21 cellular contexts compared by ENCODE assay signal in the genomic region with DNA sequence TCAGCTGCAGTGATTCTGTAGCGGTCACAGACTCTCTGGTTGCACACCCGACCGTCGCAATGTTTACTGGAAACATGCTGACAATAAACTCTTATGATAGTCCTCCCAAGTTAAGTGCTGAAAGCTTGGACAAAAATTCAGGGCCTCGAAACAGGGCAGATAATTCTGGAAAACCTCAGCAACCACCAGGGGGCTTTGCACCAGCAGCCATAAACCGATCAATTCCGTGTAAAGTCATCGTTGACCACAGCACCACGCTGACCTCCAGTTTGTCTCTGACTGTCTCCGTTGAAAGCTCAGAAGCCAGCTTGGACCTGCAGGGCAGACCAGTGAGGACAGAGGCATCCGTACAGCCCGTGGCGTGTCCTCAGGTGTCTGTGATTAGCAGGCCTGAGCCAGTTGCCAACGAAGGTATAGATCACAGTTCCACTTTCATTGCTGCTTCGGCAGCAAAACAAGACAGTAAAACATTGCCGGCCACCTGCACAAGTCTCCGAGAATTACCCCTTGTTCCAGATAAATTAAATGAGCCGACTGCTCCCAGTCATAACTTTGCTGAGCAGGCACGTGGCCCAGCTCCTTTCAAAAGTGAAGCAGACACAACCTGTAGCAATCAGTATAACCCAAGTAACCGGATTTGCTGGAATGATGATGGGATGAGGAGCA.
DNase-seq lines count a peak whose midpoint lies in the region; ATAC-seq and TF ChIP-seq lines count a peak whose summit lies in the region.
"Had no signal": no experiment of that assay in that cellular context is flagged by ENCODE, and none has a peak within 500 bp of the region (broad histone marks: within the 10 kb centered on the region; RNA-seq: fewer than 3 reads in every experiment).

No MANE protein-coding gene starts in this region.

- no peak for DNase-seq in AG04450 (ENCODE audit: low read depth, low spot score)
- DNase-seq in HFF-Myc (ENCODE audit: extremely low read depth, low read depth) = no peak
- DNase-seq in UCSD-AML1 (lab: John Stamatoyannopoulos, UW; ENCODE audit: unreplicated experiment) = peak; percentile 3
- no peak for DNase-seq in glutamatergic neuron
- no peak for DNase-seq in gastrocnemius medialis
- no peak for DNase-seq in activated gamma-delta T cell treated with Interleukin-2 at 50 U/mL for 16 hours
- no peak for DNase-seq in amygdala (lab: John Stamatoyannopoulos, UW)
- DNase-seq: activated CD4-positive, CD25-positive, alpha-beta regulatory T cell treated with anti-CD3 and anti-CD28 coated beads, Interleukin-2, amount 50 U/mL, for 72 hours; activated naive CD4-positive, alpha-beta T cell; esophagus squamous epithelium; GF-D8; hypothalamus; left cardiac atrium; MG63; pancreas; spleen; stimulated activated naive CD4-positive, alpha-beta T cell; T-helper 17 cell had no signal

- H3K4me3 ChIP-seq in AG04450 (ENCODE audit: low read depth, low read length) = no peak overlapping the region
- H3K4me3 ChIP-seq in HFF-Myc (replicated peaks; ENCODE audit: low read depth, low read length) = no peak overlapping the region
- no peak overlapping the region for H3K4me3 ChIP-seq in gastrocnemius medialis
- H3K4me3 ChIP-seq: esophagus squamous epithelium, MG63, pancreas, spleen, vagina had no signal

- TF ChIP-seq POLR2A in gastrocnemius medialis (IDR thresholded peaks at IDR 0.05) = no peak

- H3K27me3 Mint-ChIP-seq in glutamatergic neuron (ENCODE audit: unreplicated experiment) = no peaks in the 10 kb centered on the region
- H3K27me3 Mint-ChIP-seq: T-helper 17 cell had no signal

- no peak overlapping the region for H3K4me3 Mint-ChIP-seq in glutamatergic neuron (ENCODE audit: unreplicated experiment)
- H3K4me3 Mint-ChIP-seq: T-helper 17 cell had no signal

- H3K36me3 ChIP-seq in gastrocnemius medialis = no peaks in the 10 kb centered on the region
- H3K36me3 ChIP-seq: esophagus squamous epithelium, MG63, pancreas, spleen had no signal

- peaks cover 2% of the 10 kb centered on the region for H3K9me3 Mint-ChIP-seq in glutamatergic neuron (ENCODE audit: unreplicated experiment)

- H3K27ac Mint-ChIP-seq in glutamatergic neuron (ENCODE audit: unreplicated experiment) = no peak overlapping the region
- H3K27ac Mint-ChIP-seq: T-helper 17 cell had no signal

- CTCF ChIA-PET in AG04450 (lab: Charles Lee) = no interaction called here

- H3K27ac ChIP-seq in AG04450 (ENCODE audit: low read depth, low read length) = no peak overlapping the region
- H3K27ac ChIP-seq in gastrocnemius medialis = no peak overlapping the region
- H3K27ac ChIP-seq: esophagus squamous epithelium, pancreas, spleen, vagina had no signal

- H3K27me3 ChIP-seq in AG04450 (ENCODE audit: control insufficient read depth, insufficient read depth, low read length) = no peaks in the 10 kb centered on the region
- no peaks in the 10 kb centered on the region for H3K27me3 ChIP-seq in gastrocnemius medialis
- H3K27me3 ChIP-seq: dorsolateral prefrontal cortex, esophagus squamous epithelium, MG63, pancreas, spleen, vagina had no signal

- intact Hi-C loops in gastrocnemius medialis (cut with DNase I; ENCODE audit: low total_unique reads) = no loop called here

- peaks cover 6% of the 10 kb centered on the region for H3K4me1 Mint-ChIP-seq in glutamatergic neuron (ENCODE audit: low read depth, unreplicated experiment)
- H3K4me1 Mint-ChIP-seq: T-helper 17 cell had no signal

- in situ Hi-C loops in gastrocnemius medialis (cut with MboI; ENCODE audit: low sequenced_read_pairs in 4 of 4) = loop anchor here in 1 of 4 donors (25.0 kb wide), 1 partner anchor 93 kb away; no protein-coding TSS in a partner anchor

- ATAC-seq in GM21447 (IDR thresholded peaks at IDR 0.05; ENCODE audit: unreplicated experiment) = no peak
- no peak for ATAC-seq in gastrocnemius medialis
- ATAC-seq: left cardiac atrium, T-helper 17 cell had no signal

- TF ChIP-seq CTCF in AG04450 (IDR thresholded peaks at IDR 0.05; ENCODE audit: low read depth, low read length) = 0 out of 2 replicates have a peak, but pooled peaks have one; percentile 17
- peak; percentile 14 for TF ChIP-seq CTCF in HFF-Myc (IDR thresholded peaks at IDR 0.05; ENCODE audit: low read depth, low read length, missing control alignments)
- TF ChIP-seq CTCF in glutamatergic neuron (IDR thresholded peaks at IDR 0.05; ENCODE audit: partially characterized antibody, unreplicated experiment) = peak; percentile 35
- TF ChIP-seq CTCF in gastrocnemius medialis (IDR thresholded peaks at IDR 0.05 in 4 of 5, conservative IDR thresholded peaks at IDR 0.05 in 1 of 5) = no peak

- H3K4me1 ChIP-seq in gastrocnemius medialis = no peaks in the 10 kb centered on the region
- H3K4me1 ChIP-seq: esophagus squamous epithelium, pancreas, spleen, vagina had no signal

- H3K36me3 Mint-ChIP-seq in glutamatergic neuron (ENCODE audit: unreplicated experiment) = peaks cover 21% of the 10 kb centered on the region

- POLR2A ChIA-PET in AG04450 (lab: Yijun Ruan, JAX) = no interaction called here

- no peaks in the 10 kb centered on the region; the same call in 1 of the 2 replicates for H3K9me3 ChIP-seq in AG04450 (ENCODE audit: control insufficient read depth, insufficient read depth, low read length)
- no peaks in the 10 kb centered on the region for H3K9me3 ChIP-seq in gastrocnemius medialis
- H3K9me3 ChIP-seq: esophagus squamous epithelium, MG63, pancreas, spleen, vagina had no signal

Comparison
In these comparisons a context has a peak if more than half of its experiments do, and no peak if none do; other contexts are left out.
1. CTCF ChIP-seq: peak in AG04450 (single experiment), HFF-Myc (single experiment) and glutamatergic neuron (single experiment); none in gastrocnemius medialis (0 of 5).